ENCODE assay signal across 9 cellular contexts in genomic region chr7:22992874-22993840, GRCh38. TPM values are rescaled to one million over a fixed set of nuclear protein-coding genes. Genes with fewer than 3 reads are reported as not detected.
DNase-seq lines count a peak whose midpoint lies in the region; ATAC-seq and TF ChIP-seq lines count a peak whose summit lies in the region.
"Had no signal": no experiment of that assay in that cellular context is flagged by ENCODE, and none has a peak within 500 bp of the region (broad histone marks: within the 10 kb centered on the region; RNA-seq: fewer than 3 reads in every experiment).

No MANE protein-coding gene starts in this region.

- H3K9me3 ChIP-seq in PC-9 (ENCODE audit: insufficient read depth, low read depth) = no peaks in the 10 kb centered on the region
- no peaks in the 10 kb centered on the region for H3K9me3 ChIP-seq in lower lobe of right lung

- H2AFZ ChIP-seq in PC-9 = no peak overlapping the region

- no peaks in the 10 kb centered on the region for H3K27me3 ChIP-seq in PC-9 (ENCODE audit: insufficient read depth, low read depth)
- no peaks in the 10 kb centered on the region for H3K27me3 ChIP-seq in lower lobe of right lung (ENCODE audit: low read depth)

- H3K4me1 ChIP-seq in PC-9 (replicated peaks; ENCODE audit: insufficient read depth) (no peaks in the 10 kb centered on the region), lower lobe of right lung (no peaks in the 10 kb centered on the region)

- peak; percentile 23 for DNase-seq in activated naive CD4-positive, alpha-beta T cell treated with anti-CD3 and anti-CD28 coated beads, Interleukin-2, amount 50 U/mL, for 16 hours
- DNase-seq in NCI-H524 treated with DMSO at 0.1 percent for 48 hours (lab: John Stamatoyannopoulos, UW) (no peak), head of caudate nucleus (no peak), PC-9 (no peak), lower lobe of right lung (no peak)
- DNase-seq: left cardiac atrium had no signal

- no peaks in the 10 kb centered on the region for H4K20me1 ChIP-seq in PC-9 (ENCODE audit: insufficient read depth)

- CTCF ChIA-PET in PC-9 (lab: Charles Lee) = no interaction called here

- H3K36me3 ChIP-seq in PC-9 (ENCODE audit: low read depth) (no peaks in the 10 kb centered on the region), lower lobe of right lung (no peaks in the 10 kb centered on the region)

- BruUV-seq in PC-9 (replicated peaks; lab: Mats Ljungman, UMichigan) = no TSS peak

- H3K4me3 ChIP-seq in PC-9 (no peak overlapping the region), lower lobe of right lung (no peak overlapping the region)

- POLR2A ChIA-PET in PC-9 (lab: Charles Lee; ENCODE audit: unreplicated experiment) = no interaction called here

- TF ChIP-seq CTCF in PC-9 (conservative IDR thresholded peaks at IDR 0.05) = no peak
- TF ChIP-seq CTCF in lower lobe of right lung (IDR thresholded peaks at IDR 0.05) = no peak

- ATAC-seq in GM18519 (IDR thresholded peaks at IDR 0.05; ENCODE audit: low FRiP score, unreplicated experiment) (peak; percentile 76), GM21515 (IDR thresholded peaks at IDR 0.05; ENCODE audit: unreplicated experiment) (peak; percentile 81), HG03196 (IDR thresholded peaks at IDR 0.05; ENCODE audit: unreplicated experiment) (peak; percentile 75), lower lobe of right lung (no peak)
- ATAC-seq: left cardiac atrium had no signal

- no peak overlapping the region for H3K4me2 ChIP-seq in PC-9

- H3K79me2 ChIP-seq in PC-9 (ENCODE audit: low read depth) = no peaks in the 10 kb centered on the region

- intact Hi-C loops in head of caudate nucleus (cut with DNase I) (no loop called here), PC-9 (cut with micrococcal nuclease; ENCODE audit: unreplicated experiment) (no loop called here), lower lobe of right lung (cut with DNase I) (no loop called here)

- no peaks in the 10 kb centered on the region for H3F3A ChIP-seq in PC-9 (ENCODE audit: insufficient read depth, low read depth)

- H3K27ac ChIP-seq in PC-9 = no peak overlapping the region
- H3K27ac ChIP-seq in lower lobe of right lung = no peak overlapping the region

- no peaks in the 10 kb centered on the region for H3K9me2 ChIP-seq in PC-9 (ENCODE audit: insufficient read depth)

RNA-seq across cellular contexts. Expression of gene HYCC1, which starts 20.8 kb away (rescaled TPM):
- total RNA-seq in PC-9 (2021) (25.1 and 28.2 TPM in 2 replicates), lower lobe of right lung (37.5 TPM)

Comparison
In these comparisons a context has a peak if more than half of its experiments do, and no peak if none do; other contexts are left out.
1. ATAC-seq: peak in GM18519 (single experiment), GM21515 (single experiment) and HG03196 (single experiment); none in lower lobe of right lung (0 of 2).